In the genomic region with DNA sequence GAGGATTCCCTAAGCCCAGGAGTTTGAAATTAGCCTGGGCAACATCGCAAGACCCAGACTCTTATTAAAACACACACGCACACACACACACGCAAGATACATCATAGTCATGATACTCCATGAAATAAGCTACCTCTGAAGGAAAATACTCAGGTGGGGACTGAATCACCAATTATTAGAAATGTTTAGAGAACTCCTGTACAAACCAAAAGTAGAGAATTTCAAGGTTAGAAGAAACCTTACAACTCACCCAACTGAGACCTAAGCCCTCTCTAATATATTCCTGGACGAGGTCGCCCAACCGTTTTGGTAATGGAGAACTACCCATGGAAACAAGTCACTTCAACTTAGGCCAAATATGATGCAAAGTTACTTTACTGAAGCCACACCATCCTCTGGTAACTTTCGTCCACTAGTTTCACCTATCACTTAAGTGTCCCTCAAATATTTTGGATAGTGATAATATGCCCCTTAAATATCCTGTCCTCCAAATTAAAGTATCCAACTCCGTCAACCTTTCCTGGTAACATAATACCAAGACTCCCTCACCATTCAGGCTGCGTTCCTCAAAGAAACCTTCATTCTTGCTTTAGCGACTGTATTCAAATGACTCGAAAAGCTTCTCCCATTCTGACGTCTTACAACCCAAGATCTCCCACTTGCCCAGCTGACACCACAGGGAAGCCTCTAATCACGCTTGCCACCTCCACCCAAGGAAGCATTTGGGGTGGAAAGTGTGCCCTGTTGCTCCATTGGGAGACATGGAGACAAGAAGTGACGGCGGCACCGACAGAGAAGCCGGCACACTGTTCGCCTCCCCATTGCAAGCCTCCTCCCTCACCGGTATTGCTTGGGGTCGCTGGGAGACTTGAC, we compare ENCODE assay signal across 1 cellular context.
TF ChIP-seq lines count a peak whose summit lies in the region.

No MANE protein-coding gene starts in this region.

TF ChIP-seq in endothelial cell of umbilical vein, 7 proteins besides CTCF, POLR2A, EP300 and RAD21 (continued from another document):
- TF ChIP-seq, protein P1, sequence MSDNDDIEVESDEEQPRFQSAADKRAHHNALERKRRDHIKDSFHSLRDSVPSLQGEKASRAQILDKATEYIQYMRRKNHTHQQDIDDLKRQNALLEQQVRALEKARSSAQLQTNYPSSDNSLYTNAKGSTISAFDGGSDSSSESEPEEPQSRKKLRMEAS (IDR thresholded peaks at IDR 0.05; ENCODE audit: insufficient read depth, insufficient read length), result no peak
- no peak for TF ChIP-seq POLR2AphosphoS5 (IDR thresholded peaks at IDR 0.05; ENCODE audit: insufficient read depth, low read depth, low read length)
- no peak for TF ChIP-seq GATA2 (IDR thresholded peaks at IDR 0.05; ENCODE audit: insufficient read depth, insufficient read length, low read depth, low read length)
- TF ChIP-seq FOS (IDR thresholded peaks at IDR 0.05; ENCODE audit: borderline replicate concordance, insufficient read depth, low read length), result no peak
- no peak for TF ChIP-seq EZH2 (IDR thresholded peaks at IDR 0.05; ENCODE audit: borderline replicate concordance, low read depth, low read length, severe bottlenecking)
- no peak for TF ChIP-seq JUN (IDR thresholded peaks at IDR 0.05; ENCODE audit: borderline replicate concordance, insufficient read depth, insufficient read length, low read depth)
